9 cellular contexts compared by ENCODE assay signal in the genomic region with DNA sequence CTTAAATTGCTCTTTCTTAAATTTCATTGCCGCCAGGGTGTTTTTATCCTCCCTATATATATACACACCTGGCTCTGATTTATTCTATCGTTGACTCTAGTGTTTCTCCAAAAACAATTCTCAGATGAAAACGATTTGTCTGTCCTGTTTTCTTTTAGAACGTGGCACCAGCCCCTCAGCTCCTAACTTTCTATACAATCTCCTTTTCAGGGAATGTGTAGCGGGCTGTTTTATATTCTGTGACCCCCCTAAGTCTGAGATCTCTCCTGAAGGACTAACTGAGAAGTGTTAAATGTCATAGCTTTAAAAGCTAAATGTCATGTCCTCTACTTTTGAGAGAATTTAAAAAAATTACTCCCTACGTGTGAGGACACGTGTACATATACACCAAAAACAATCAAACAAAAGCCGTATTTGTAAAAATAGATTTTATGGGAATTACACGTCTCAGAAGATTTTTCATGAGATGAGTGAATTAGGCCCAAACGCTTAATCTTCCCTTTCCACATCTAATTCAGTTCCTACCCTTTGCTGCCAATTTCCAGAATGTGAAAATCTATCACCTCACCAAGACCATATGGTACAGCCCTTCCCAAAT. TPM values are rescaled to one million over a fixed set of nuclear protein-coding genes. Genes with fewer than 3 reads are reported as not detected.
DNase-seq lines count a peak whose midpoint lies in the region; ATAC-seq, FAIRE-seq and TF ChIP-seq lines count a peak whose summit lies in the region.
"Had no signal": no experiment of that assay in that cellular context is flagged by ENCODE, and none has a peak within 500 bp of the region (broad histone marks: within the 10 kb centered on the region; RNA-seq: fewer than 3 reads in every experiment).

No MANE protein-coding gene starts in this region.

- in situ Hi-C loops in astrocyte of the spinal cord (cut with HindIII; ENCODE audit: low sequenced_read_pairs): no loop called here

- no peaks in the 10 kb centered on the region for H3K9me3 Mint-ChIP-seq in stimulated activated effector memory CD8-positive, alpha-beta T cell treated with anti-CD3 and anti-CD28 coated beads, Interleukin-12 subunit alpha, Interleukin-12 subunit beta, amount 100 ng/mL, for 72 hours

- no peak for ATAC-seq in stimulated activated effector memory CD8-positive, alpha-beta T cell treated with anti-CD3 and anti-CD28 coated beads, Interleukin-12 subunit alpha, Interleukin-12 subunit beta, amount 100 ng/mL, for 72 hours
- no peak for ATAC-seq in HG03520 (IDR thresholded peaks at IDR 0.05; ENCODE audit: unreplicated experiment)
- no peak for ATAC-seq in GM21381 (IDR thresholded peaks at IDR 0.05; ENCODE audit: unreplicated experiment)

- FAIRE-seq in kidney (lab: Jason Lieb, UNC): no peak

- H3K27me3 ChIP-seq in HUES64 (ENCODE audit: insufficient read depth, low read length): peaks cover 7% of the 10 kb centered on the region; the same call in 1 of the 2 replicates

- intact Hi-C loops in kidney (cut with DNase I): no loop called here

- H3K4me1 Mint-ChIP-seq in stimulated activated effector memory CD8-positive, alpha-beta T cell treated with anti-CD3 and anti-CD28 coated beads, Interleukin-12 subunit alpha, Interleukin-12 subunit beta, amount 100 ng/mL, for 72 hours: peaks cover 5% of the 10 kb centered on the region

- DNase-seq in astrocyte of the spinal cord (ENCODE audit: low read depth, low spot score) (no peak), kidney (no peak), NCI-H187 treated with DMSO at 0.1 percent for 48 hours (lab: John Stamatoyannopoulos, UW) (no peak), KG1 (lab: John Stamatoyannopoulos, UW) (no peak)
- DNase-seq in stimulated activated effector memory CD8-positive, alpha-beta T cell treated with anti-CD3 and anti-CD28 coated beads, Interleukin-12 subunit alpha, Interleukin-12 subunit beta, amount 100 ng/mL, for 72 hours (ENCODE audit: low spot score in 2 of 2): no peak
- DNase-seq: NCI-H2171 had no signal

- TF ChIP-seq CTCF in astrocyte of the spinal cord (IDR thresholded peaks at IDR 0.05; ENCODE audit: low read depth, low read length): no peak
- TF ChIP-seq CTCF in kidney (IDR thresholded peaks at IDR 0.05; ENCODE audit: borderline replicate concordance, extremely low read depth, insufficient read depth): no peak

- H3K9ac ChIP-seq in HUES64 (ENCODE audit: low read depth, low read length) (peak overlapping the region; percentile 79), kidney (ENCODE audit: low read length in 2 of 2) (no peak overlapping the region)

- WGBS in HUES64: 39% methylated on average over 8 of the region's 10 CpGs

- H3K27ac ChIP-seq in HUES64 (ENCODE audit: low read depth, low read length) (peak overlapping the region; percentile 45; the same call in 1 of the 2 replicates), kidney (ENCODE audit: low read depth in 2 of 2, low read length in 2 of 2) (no peak overlapping the region)

- no peak overlapping the region for H3K27ac Mint-ChIP-seq in stimulated activated effector memory CD8-positive, alpha-beta T cell treated with anti-CD3 and anti-CD28 coated beads, Interleukin-12 subunit alpha, Interleukin-12 subunit beta, amount 100 ng/mL, for 72 hours

- H3K9me3 ChIP-seq in HUES64 (ENCODE audit: insufficient read depth, low read depth, low read length): no peaks in the 10 kb centered on the region
- no peaks in the 10 kb centered on the region for H3K9me3 ChIP-seq in kidney (ENCODE audit: control insufficient read depth in 1 of 2, low read length in 2 of 2)

- H3K4me1 ChIP-seq in HUES64 (ENCODE audit: insufficient read depth, low read length): peaks cover 54% of the 10 kb centered on the region
- H3K4me1 ChIP-seq in kidney (ENCODE audit: control insufficient read depth in 1 of 2, insufficient read depth in 1 of 2, low read depth in 1 of 2, low read length in 2 of 2): peaks cover 0 to 6% of the 10 kb centered on the region in 2 donors

- no peaks in the 10 kb centered on the region for H3K36me3 Mint-ChIP-seq in stimulated activated effector memory CD8-positive, alpha-beta T cell treated with anti-CD3 and anti-CD28 coated beads, Interleukin-12 subunit alpha, Interleukin-12 subunit beta, amount 100 ng/mL, for 72 hours

- H3K36me3 ChIP-seq in HUES64 (ENCODE audit: insufficient read depth, low read length) (no peaks in the 10 kb centered on the region), kidney (ENCODE audit: control insufficient read depth in 1 of 2, insufficient read depth in 2 of 2, low read length in 2 of 2) (no peaks in the 10 kb centered on the region)

- H3K4me3 ChIP-seq in HUES64 (ENCODE audit: low read length): peak overlapping the region; percentile 93
- peak overlapping the region; percentile 80 for H3K4me3 ChIP-seq in astrocyte of the spinal cord (ENCODE audit: low read depth, low read length)
- peak overlapping the region; percentile 31 to 69 for H3K4me3 ChIP-seq in kidney (ENCODE audit: low read length in 2 of 2)

- peak overlapping the region; percentile 23 for H3K4me3 Mint-ChIP-seq in stimulated activated effector memory CD8-positive, alpha-beta T cell treated with anti-CD3 and anti-CD28 coated beads, Interleukin-12 subunit alpha, Interleukin-12 subunit beta, amount 100 ng/mL, for 72 hours

RNA-seq across cellular contexts. Expression of a gene that starts 0.8 kb away (rescaled TPM):
- 9.9 TPM for polyA plus RNA-seq in HUES64 (2013, experiment 1 of 2)
- polyA plus RNA-seq in HUES64 (2013, experiment 2 of 2): 10.6 TPM
- 41.1 TPM for total RNA-seq in kidney
- 3.8 TPM for polyA plus RNA-seq in kidney (ENCODE audit: insufficient read depth, low read depth, low replicate concordance)
